Comparison of ENCODE assay signal across 9 cellular contexts in the genomic region with DNA sequence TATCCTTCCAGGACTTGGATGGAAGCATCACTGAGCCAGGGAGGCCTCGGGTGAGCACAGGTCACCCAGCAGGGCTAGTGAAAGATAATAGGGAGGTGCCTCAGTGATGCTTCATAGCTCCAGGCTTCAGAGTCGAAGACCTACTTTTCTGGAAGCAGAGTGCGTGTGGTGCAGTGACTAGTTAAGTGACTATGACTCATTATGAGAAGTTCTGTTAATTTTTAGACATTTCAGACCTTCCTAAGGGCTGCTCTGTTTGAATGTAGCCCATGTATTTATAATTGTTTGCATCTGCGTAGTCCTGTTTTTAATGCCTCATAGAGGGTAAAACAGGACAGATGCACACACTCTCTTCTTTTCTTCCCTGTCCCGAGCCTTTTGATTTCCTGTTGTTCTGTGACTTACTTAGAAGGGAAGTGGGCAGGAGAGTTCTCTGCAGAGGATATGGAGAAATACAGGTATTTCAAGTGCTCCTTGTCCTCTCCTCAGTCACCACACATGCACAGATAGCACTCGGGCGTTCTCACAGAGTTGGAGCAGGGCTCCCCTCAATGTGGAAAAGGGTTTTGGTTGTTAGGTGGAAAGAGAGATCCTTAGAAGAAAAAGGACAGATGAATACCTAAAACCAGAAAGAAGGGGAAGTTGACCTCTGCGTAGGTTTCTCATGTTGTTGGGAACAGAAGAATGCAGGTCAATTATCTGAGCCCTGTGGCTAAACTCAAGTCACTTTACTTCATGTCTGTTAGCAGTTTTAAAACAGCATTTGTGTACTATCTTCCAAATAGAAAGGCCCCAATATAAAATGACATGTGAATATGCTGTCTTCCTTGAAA. TPM values are rescaled to one million over a fixed set of nuclear protein-coding genes. Genes with fewer than 3 reads are reported as not detected.
A peak's percentile ranks its signal among the peaks of the same experiment; 100 is the strongest.
DNase-seq lines count a peak whose midpoint lies in the region; ATAC-seq and TF ChIP-seq lines count a peak whose summit lies in the region.
"Had no signal": no experiment of that assay in that cellular context is flagged by ENCODE, and none has a peak within 500 bp of the region (broad histone marks: within the 10 kb centered on the region; RNA-seq: fewer than 3 reads in every experiment).

No MANE protein-coding gene starts in this region.

- ATAC-seq in HG02870 (IDR thresholded peaks at IDR 0.05; ENCODE audit: unreplicated experiment) (peak; percentile 97), esophagus mucosa (peak; percentile 91)

- TF ChIP-seq CTCF in RWPE1 (conservative IDR thresholded peaks at IDR 0.05; ENCODE audit: low read depth) = no peak

- peak; percentile 35 for DNase-seq in activated naive CD4-positive, alpha-beta T cell treated with Interleukin-2 at 50 U/mL for 16 hours
- no peak for DNase-seq in activated naive CD4-positive, alpha-beta T cell treated with anti-CD3 and anti-CD28 coated beads, Interleukin-2, amount 50 U/mL, for 16 hours
- DNase-seq in RWPE1 (ENCODE audit: low spot score) (peak; percentile 80), RPMI8226 (no peak), NCI-H2227 (lab: John Stamatoyannopoulos, UW; ENCODE audit: unreplicated experiment) (no peak)
- DNase-seq in stimulated activated CD8-positive, alpha-beta memory T cell treated with anti-CD3 and anti-CD28 coated beads, Interleukin-4, amount 100 ng/mL, for 48 hours = peak; percentile 50

- H3K27ac ChIP-seq in RWPE1 = no peak overlapping the region
- H3K27ac ChIP-seq: cardiac muscle cell had no signal

- CTCF ChIA-PET in RWPE1 (lab: Yijun Ruan, JAX) = interaction anchor here (0.8 kb wide), 1 partner anchor 916 kb away, joined by 3 read pairs; no protein-coding TSS in a partner anchor

- POLR2A ChIA-PET in RWPE1 (lab: Yijun Ruan, JAX; ENCODE audit: low non-redundant PET) = no interaction called here

RNA-seq across cellular contexts. Expression of gene RALB, which starts 34.7 kb away (rescaled TPM):
- 81.2 TPM for total RNA-seq in esophagus mucosa

RNA-seq across cellular contexts. Expression of gene INHBB, which starts 58.5 kb away (rescaled TPM):
- total RNA-seq in esophagus mucosa = 0.72 TPM
- total RNA-seq: cardiac muscle cell had no signal

Comparison
In these comparisons a context has a peak if more than half of its experiments do, and no peak if none do; other contexts are left out.
1. DNase-seq: peak in activated naive CD4-positive, alpha-beta T cell treated with Interleukin-2 at 50 U/mL for 16 hours (single experiment), RWPE1 (single experiment) and stimulated activated CD8-positive, alpha-beta memory T cell treated with anti-CD3 and anti-CD28 coated beads, Interleukin-4, amount 100 ng/mL, for 48 hours (single experiment); none in activated naive CD4-positive, alpha-beta T cell treated with anti-CD3 and anti-CD28 coated beads, Interleukin-2, amount 50 U/mL, for 16 hours (single experiment), RPMI8226 (single experiment) and NCI-H2227 (single experiment).